Comparison of ENCODE assay signal across 13 cellular contexts in genomic region chr2:25980951-25981350, GRCh38. TPM values are rescaled to one million over a fixed set of nuclear protein-coding genes. Genes with fewer than 3 reads are reported as not detected.
DNase-seq lines count a peak whose midpoint lies in the region; ATAC-seq, FAIRE-seq and TF ChIP-seq lines count a peak whose summit lies in the region.
"Had no signal": no experiment of that assay in that cellular context is flagged by ENCODE, and none has a peak within 500 bp of the region (broad histone marks: within the 10 kb centered on the region; RNA-seq: fewer than 3 reads in every experiment).

No MANE protein-coding gene starts in this region.

- H3K9me3 ChIP-seq in iPS-18a (ENCODE audit: control insufficient read depth, low read depth, low read length): no peaks in the 10 kb centered on the region
- H3K9me3 ChIP-seq in skeletal muscle satellite cell (replicated peaks; ENCODE audit: low read length): no peaks in the 10 kb centered on the region
- H3K9me3 ChIP-seq: Peyer's patch had no signal

- no peaks in the 10 kb centered on the region for H3K36me3 Mint-ChIP-seq in activated T-cell treated with anti-CD3 and anti-CD28 coated beads, Interleukin-2, amount 50 U/mL, for 24 hours (ENCODE audit: low read depth)
- H3K36me3 Mint-ChIP-seq in activated T-cell treated with anti-CD3 and anti-CD28 coated beads, Interleukin-2, amount 50 U/mL, for 72 hours (ENCODE audit: insufficient read depth in 2 of 2): no peaks in the 10 kb centered on the region
- no peaks in the 10 kb centered on the region for H3K36me3 Mint-ChIP-seq in activated B cell treated with CpG ODN at 0.5 μM for 24 hours (ENCODE audit: low read depth)

- H3K4me1 ChIP-seq in iPS-18a (ENCODE audit: control insufficient read depth, low read depth, low read length) (peaks cover 10% of the 10 kb centered on the region), skeletal muscle satellite cell (ENCODE audit: control insufficient read depth, insufficient read depth, low read length) (peaks cover 52% of the 10 kb centered on the region)

- no peaks in the 10 kb centered on the region for H3K27me3 Mint-ChIP-seq in activated T-cell treated with anti-CD3 and anti-CD28 coated beads, Interleukin-2, amount 50 U/mL, for 24 hours
- H3K27me3 Mint-ChIP-seq in activated T-cell treated with anti-CD3 and anti-CD28 coated beads, Interleukin-2, amount 50 U/mL, for 72 hours (ENCODE audit: low read depth): no peaks in the 10 kb centered on the region
- H3K27me3 Mint-ChIP-seq in activated B cell treated with CpG ODN at 0.5 μM for 24 hours: no peaks in the 10 kb centered on the region

- H3K9ac ChIP-seq in iPS-18a (ENCODE audit: low read length) (no peak overlapping the region), skeletal muscle satellite cell (ENCODE audit: low read depth, low read length) (no peak overlapping the region)

- POLR2A ChIA-PET in activated B cell treated with CpG ODN at 0.5 μM for 24 hours (lab: Charles Lee): no interaction called here

- H3K4me3 Mint-ChIP-seq in activated T-cell treated with anti-CD3 and anti-CD28 coated beads, Interleukin-2, amount 50 U/mL, for 24 hours: peak overlapping the region; percentile 82
- peak overlapping the region in 1 of 2 donors; percentile 93 for H3K4me3 Mint-ChIP-seq in activated T-cell treated with anti-CD3 and anti-CD28 coated beads, Interleukin-2, amount 50 U/mL, for 72 hours
- peak overlapping the region; percentile 86 for H3K4me3 Mint-ChIP-seq in activated B cell treated with CpG ODN at 0.5 μM for 24 hours

- H3K27ac Mint-ChIP-seq in activated T-cell treated with anti-CD3 and anti-CD28 coated beads, Interleukin-2, amount 50 U/mL, for 24 hours: no peak overlapping the region
- H3K27ac Mint-ChIP-seq in activated T-cell treated with anti-CD3 and anti-CD28 coated beads, Interleukin-2, amount 50 U/mL, for 72 hours: no peak overlapping the region
- no peak overlapping the region for H3K27ac Mint-ChIP-seq in activated B cell treated with CpG ODN at 0.5 μM for 24 hours

- intact Hi-C loops in activated B cell treated with CpG ODN at 0.5 μM for 24 hours (cut with micrococcal nuclease): loop anchor here (5.0 kb wide), 2 partner anchors 309 to 366 kb away; partner anchors contain the start of genes ADGRF3, DTNB and SELENOI

- H3K27me3 ChIP-seq in iPS-18a (ENCODE audit: control insufficient read depth, insufficient read depth, low read length) (no peaks in the 10 kb centered on the region), skeletal muscle satellite cell (ENCODE audit: control insufficient read depth, insufficient read depth, low read length) (no peaks in the 10 kb centered on the region)
- H3K27me3 ChIP-seq: Peyer's patch had no signal

- ATAC-seq in activated T-cell treated with anti-CD3 and anti-CD28 coated beads, Interleukin-2, amount 50 U/mL, for 72 hours (replicated peaks in 1 of 2): no peak
- no peak for ATAC-seq in activated B cell treated with CpG ODN at 0.5 μM for 24 hours (ENCODE audit: low read depth)

- no peak for DNase-seq in activated T-cell treated with anti-CD3 and anti-CD28 coated beads, Interleukin-2, amount 50 U/mL, for 24 hours
- DNase-seq in activated T-cell treated with anti-CD3 and anti-CD28 coated beads, Interleukin-2, amount 50 U/mL, for 72 hours: no peak
- DNase-seq in activated B cell treated with CpG ODN at 0.5 μM for 24 hours (no peak), H4 (ENCODE audit: low spot score) (no peak), GM12892 (ENCODE audit: insufficient read length) (no peak), dedifferentiated amniotic fluid mesenchymal stem cell (ENCODE audit: extremely low spot score) (no peak)
- DNase-seq: effector memory CD4-positive, alpha-beta T cell; NCI-H2107; Peyer's patch; stimulated activated naive CD4-positive, alpha-beta T cell treated with Interleukin-2 at 50 U/mL for 16 hours had no signal

- peaks cover 16% of the 10 kb centered on the region for H3K4me1 Mint-ChIP-seq in activated T-cell treated with anti-CD3 and anti-CD28 coated beads, Interleukin-2, amount 50 U/mL, for 24 hours (ENCODE audit: low read depth)
- peaks cover 17% of the 10 kb centered on the region for H3K4me1 Mint-ChIP-seq in activated T-cell treated with anti-CD3 and anti-CD28 coated beads, Interleukin-2, amount 50 U/mL, for 72 hours (ENCODE audit: low read depth)
- no peaks in the 10 kb centered on the region for H3K4me1 Mint-ChIP-seq in activated B cell treated with CpG ODN at 0.5 μM for 24 hours

- TF ChIP-seq POLR2A in GM12892 (IDR thresholded peaks at IDR 0.05; ENCODE audit: low read depth, low read length): no peak

- peak overlapping the region; percentile 88 for H3K4me2 ChIP-seq in skeletal muscle satellite cell (ENCODE audit: low read length)

- no peaks in the 10 kb centered on the region for H3K36me3 ChIP-seq in iPS-18a (ENCODE audit: control insufficient read depth, low read depth, low read length)
- H3K36me3 ChIP-seq in skeletal muscle satellite cell (ENCODE audit: insufficient read depth, low read length): peaks cover 7% of the 10 kb centered on the region
- H3K36me3 ChIP-seq: Peyer's patch had no signal

- H3K27ac ChIP-seq in iPS-18a (ENCODE audit: low read length): no peak overlapping the region

- H3K9me3 Mint-ChIP-seq in activated T-cell treated with anti-CD3 and anti-CD28 coated beads, Interleukin-2, amount 50 U/mL, for 24 hours: no peaks in the 10 kb centered on the region
- H3K9me3 Mint-ChIP-seq in activated T-cell treated with anti-CD3 and anti-CD28 coated beads, Interleukin-2, amount 50 U/mL, for 72 hours: no peaks in the 10 kb centered on the region
- no peaks in the 10 kb centered on the region for H3K9me3 Mint-ChIP-seq in activated B cell treated with CpG ODN at 0.5 μM for 24 hours

- no peak for FAIRE-seq in GM12892 (lab: Jason Lieb, UNC)
- FAIRE-seq: K562 had no signal

- no peak for TF ChIP-seq CTCF in activated B cell treated with CpG ODN at 0.5 μM for 24 hours (IDR thresholded peaks at IDR 0.05)

- H3K4me3 ChIP-seq in iPS-18a (ENCODE audit: low read length) (peak overlapping the region; percentile 79), skeletal muscle satellite cell (ENCODE audit: low read length) (peak overlapping the region; percentile 90)

- CTCF ChIA-PET in activated B cell treated with CpG ODN at 0.5 μM for 24 hours (lab: Charles Lee): interaction anchor here (1.2 kb wide), 1 partner anchor 11 kb away, joined by 5 read pairs; no protein-coding TSS in a partner anchor

RNA-seq across cellular contexts. Expression of gene KIF3C, which starts 1.3 kb away (rescaled TPM):
- total RNA-seq in activated T-cell treated with anti-CD3 and anti-CD28 coated beads, Interleukin-2, amount 50 U/mL, for 72 hours: 1 to 10 TPM; 4.0 to 4.2 TPM
- total RNA-seq in activated B cell treated with CpG ODN at 0.5 μM for 24 hours: 1.5 and 1.8 TPM in 2 replicates
- total RNA-seq in skeletal muscle satellite cell (2012; rRNA removed): 6.8 and 8.7 TPM in 2 replicates
- 3.5 and 3.7 TPM in 2 replicates for total RNA-seq in H4 (2014; rRNA removed; shearing (Covaris generic))
- 1.4 TPM for polyA plus RNA-seq in GM12892 (2012; ENCODE audit: missing spikeins)

RNA-seq across cellular contexts. Expression of gene RAB10, which starts 52.9 kb away (rescaled TPM):
- 100 to 1,000 TPM; 137 to 147 TPM for total RNA-seq in activated T-cell treated with anti-CD3 and anti-CD28 coated beads, Interleukin-2, amount 50 U/mL, for 72 hours
- total RNA-seq in activated B cell treated with CpG ODN at 0.5 μM for 24 hours: 79.3 and 94.6 TPM in 2 replicates
- total RNA-seq in skeletal muscle satellite cell (2012; rRNA removed): 144 and 152 TPM in 2 replicates
- 42.6 and 61.1 TPM in 2 replicates for total RNA-seq in H4 (2014; rRNA removed; shearing (Covaris generic))
- polyA plus RNA-seq in GM12892 (2012; ENCODE audit: missing spikeins): 68.0 TPM
